33 cellular contexts compared by ENCODE assay signal in the genomic region with DNA sequence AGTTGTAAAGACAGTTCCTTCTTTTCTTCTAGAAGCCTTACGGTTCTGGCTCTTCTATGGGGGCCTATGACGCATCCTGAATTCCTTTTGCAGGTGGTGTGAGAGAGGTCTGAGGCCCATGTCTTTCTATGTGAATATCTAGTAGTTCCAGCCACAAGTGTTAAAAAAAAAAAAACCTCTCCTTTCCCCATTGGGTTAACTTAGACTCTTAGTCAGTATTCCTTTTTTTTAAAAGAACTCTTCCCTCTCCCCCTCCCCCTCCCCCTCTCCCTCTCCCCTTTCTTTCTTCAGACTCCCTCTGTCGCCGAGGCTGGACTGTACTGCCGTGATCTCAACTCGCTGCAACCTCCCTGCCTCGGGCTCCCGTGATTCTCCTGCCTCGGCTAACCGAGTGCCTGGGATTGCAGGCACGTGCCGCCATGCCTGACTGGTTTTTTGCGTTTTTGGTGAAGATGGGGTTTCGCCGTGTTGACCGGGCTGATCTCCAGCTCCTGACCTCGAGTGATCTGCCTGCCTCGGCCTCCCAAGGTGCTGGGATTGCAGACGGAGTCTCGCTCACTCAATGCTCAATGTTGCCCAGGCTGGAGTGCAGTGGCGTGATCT. TPM values are rescaled to one million over a fixed set of nuclear protein-coding genes. Genes with fewer than 3 reads are reported as not detected.
"Had no signal": no experiment of that assay in that cellular context is flagged by ENCODE, and none has a peak within 500 bp of the region (broad histone marks: within the 10 kb centered on the region; RNA-seq: fewer than 3 reads in every experiment).

No MANE protein-coding gene starts in this region.

- H3K4me1 Mint-ChIP-seq: activated CD4-positive, alpha-beta memory T cell treated with anti-CD3 and anti-CD28 coated beads, Interleukin-2, amount 10 ng/mL, durations not matched to agents 7 days and 5 days; activated CD4-positive, alpha-beta T cell treated with anti-CD3 and anti-CD28 coated beads for 36 hours; activated CD4-positive, alpha-beta T cell treated with anti-CD3 and anti-CD28 coated beads, Interleukin-2, amount 10 ng/mL, durations not matched to agents 24 days and 14 days; activated naive CD4-positive, alpha-beta T cell treated with anti-CD3 and anti-CD28 coated beads, Interleukin-2, amount 10 ng/mL, durations not matched to agents 7 days and 5 days; activated naive CD8-positive, alpha-beta T cell treated with anti-CD3 and anti-CD28 coated beads, Interleukin-2, amount 10 ng/mL, durations not matched to agents 7 days and 5 days; brain had no signal

- H3K27ac ChIP-seq: ascending aorta, breast epithelium, cardiac muscle cell, colonic mucosa, dorsolateral prefrontal cortex, epithelial cell of prostate, esophagus squamous epithelium, gastroesophageal sphincter had no signal

- DNase-seq: activated CD4-positive, alpha-beta memory T cell treated with anti-CD3 and anti-CD28 coated beads, Interleukin-2, amount 10 ng/mL, durations not matched to agents 7 days and 5 days; activated CD4-positive, alpha-beta T cell treated with anti-CD3 and anti-CD28 coated beads for 36 hours; activated CD4-positive, alpha-beta T cell treated with anti-CD3 and anti-CD28 coated beads, Interleukin-2, amount 10 ng/mL, durations not matched to agents 24 days and 14 days; activated CD4-positive, CD25-positive, alpha-beta regulatory T cell; activated CD4-positive, CD25-positive, alpha-beta regulatory T cell treated with anti-CD3 and anti-CD28 coated beads, Interleukin-2, amount 50 U/mL, for 72 hours; activated CD8-positive, alpha-beta memory T cell treated with anti-CD3 and anti-CD28 coated beads, Interleukin-2, amount 50 U/mL, for 48 hours; activated gamma-delta T cell; activated naive CD4-positive, alpha-beta T cell; activated naive CD4-positive, alpha-beta T cell treated with anti-CD3 and anti-CD28 coated beads, Interleukin-2, amount 10 ng/mL, durations not matched to agents 7 days and 5 days; activated naive CD8-positive, alpha-beta T cell treated with anti-CD3 and anti-CD28 coated beads, Interleukin-2, amount 10 ng/mL, durations not matched to agents 7 days and 5 days; activated T-cell treated with anti-CD3 and anti-CD28 coated beads for 4 hours; activated T-cell treated with anti-CD3 and anti-CD28 coated beads, Interleukin-2, amount 50 U/mL, for 24 hours; activated T-cell treated with anti-CD3 and anti-CD28 coated beads, Interleukin-2, amount 50 U/mL, for 72 hours; central memory CD4-positive, alpha-beta T cell; cerebellar nuclear complex; colonic mucosa; dorsolateral prefrontal cortex; effector CD4-positive, alpha-beta T cell; effector memory CD8-positive, alpha-beta T cell; esophagus squamous epithelium; foreskin melanocyte; T-helper 2 cell had no signal

- H3K27ac Mint-ChIP-seq: activated CD4-positive, alpha-beta memory T cell treated with anti-CD3 and anti-CD28 coated beads, Interleukin-2, amount 10 ng/mL, durations not matched to agents 7 days and 5 days; activated CD4-positive, alpha-beta T cell treated with anti-CD3 and anti-CD28 coated beads for 36 hours; activated CD4-positive, alpha-beta T cell treated with anti-CD3 and anti-CD28 coated beads, Interleukin-2, amount 10 ng/mL, durations not matched to agents 24 days and 14 days; activated naive CD4-positive, alpha-beta T cell treated with anti-CD3 and anti-CD28 coated beads, Interleukin-2, amount 10 ng/mL, durations not matched to agents 7 days and 5 days; activated naive CD4-positive, alpha-beta T cell treated with anti-CD3 and anti-CD28 coated beads, Interleukin-2, amount 50 U/mL, for 72 hours; activated naive CD8-positive, alpha-beta T cell treated with anti-CD3 and anti-CD28 coated beads, Interleukin-2, amount 10 ng/mL, durations not matched to agents 7 days and 5 days; activated T-cell treated with anti-CD3 and anti-CD28 coated beads, Interleukin-2, amount 50 U/mL, for 24 hours; activated T-cell treated with anti-CD3 and anti-CD28 coated beads, Interleukin-2, amount 50 U/mL, for 72 hours; brain; dendritic cell treated with granulocyte-macrophage colony-stimulating factor and Interleukin-4, amounts not matched to agents 40 ng/mL and 50 ng/mL, for 4 days; effector memory CD8-positive, alpha-beta T cell had no signal

- H3K4me1 ChIP-seq: breast epithelium, colonic mucosa, esophagus squamous epithelium, gastroesophageal sphincter had no signal

- H3K36me3 Mint-ChIP-seq: activated naive CD4-positive, alpha-beta T cell treated with anti-CD3 and anti-CD28 coated beads, Interleukin-2, amount 10 ng/mL, durations not matched to agents 7 days and 5 days; activated naive CD4-positive, alpha-beta T cell treated with anti-CD3 and anti-CD28 coated beads, Interleukin-2, amount 50 U/mL, for 72 hours; activated naive CD8-positive, alpha-beta T cell treated with anti-CD3 and anti-CD28 coated beads, Interleukin-2, amount 10 ng/mL, durations not matched to agents 7 days and 5 days; brain had no signal

- H3K9me3 Mint-ChIP-seq: activated CD4-positive, alpha-beta memory T cell treated with anti-CD3 and anti-CD28 coated beads, Interleukin-2, amount 10 ng/mL, durations not matched to agents 7 days and 5 days; activated CD4-positive, alpha-beta T cell treated with anti-CD3 and anti-CD28 coated beads, Interleukin-2, amount 10 ng/mL, durations not matched to agents 24 days and 14 days; activated naive CD4-positive, alpha-beta T cell treated with anti-CD3 and anti-CD28 coated beads, Interleukin-2, amount 10 ng/mL, durations not matched to agents 7 days and 5 days; activated naive CD4-positive, alpha-beta T cell treated with anti-CD3 and anti-CD28 coated beads, Interleukin-2, amount 50 U/mL, for 72 hours; activated naive CD8-positive, alpha-beta T cell treated with anti-CD3 and anti-CD28 coated beads, Interleukin-2, amount 10 ng/mL, durations not matched to agents 7 days and 5 days; activated T-cell treated with anti-CD3 and anti-CD28 coated beads, Interleukin-2, amount 50 U/mL, for 24 hours; activated T-cell treated with anti-CD3 and anti-CD28 coated beads, Interleukin-2, amount 50 U/mL, for 72 hours; dendritic cell treated with granulocyte-macrophage colony-stimulating factor and Interleukin-4, amounts not matched to agents 40 ng/mL and 50 ng/mL, for 4 days; effector memory CD8-positive, alpha-beta T cell had no signal

- H3K9me3 ChIP-seq: ascending aorta, breast epithelium, colonic mucosa, esophagus squamous epithelium, gastroesophageal sphincter had no signal

- H3K4me3 Mint-ChIP-seq: activated CD4-positive, alpha-beta memory T cell treated with anti-CD3 and anti-CD28 coated beads, Interleukin-2, amount 10 ng/mL, durations not matched to agents 7 days and 5 days; activated CD4-positive, alpha-beta T cell treated with anti-CD3 and anti-CD28 coated beads for 36 hours; activated CD4-positive, alpha-beta T cell treated with anti-CD3 and anti-CD28 coated beads, Interleukin-2, amount 10 ng/mL, durations not matched to agents 24 days and 14 days; activated naive CD4-positive, alpha-beta T cell treated with anti-CD3 and anti-CD28 coated beads, Interleukin-2, amount 10 ng/mL, durations not matched to agents 7 days and 5 days; activated naive CD8-positive, alpha-beta T cell treated with anti-CD3 and anti-CD28 coated beads, Interleukin-2, amount 10 ng/mL, durations not matched to agents 7 days and 5 days; activated T-cell treated with anti-CD3 and anti-CD28 coated beads, Interleukin-2, amount 50 U/mL, for 24 hours; activated T-cell treated with anti-CD3 and anti-CD28 coated beads, Interleukin-2, amount 50 U/mL, for 72 hours; brain; dendritic cell treated with granulocyte-macrophage colony-stimulating factor and Interleukin-4, amounts not matched to agents 40 ng/mL and 50 ng/mL, for 4 days; effector memory CD8-positive, alpha-beta T cell had no signal

- ATAC-seq: activated CD4-positive, alpha-beta T cell treated with anti-CD3 and anti-CD28 coated beads for 36 hours; activated naive CD4-positive, alpha-beta T cell treated with anti-CD3 and anti-CD28 coated beads, Interleukin-2, amount 50 U/mL, for 72 hours; activated T-cell treated with anti-CD3 and anti-CD28 coated beads, Interleukin-2, amount 50 U/mL, for 72 hours; effector memory CD8-positive, alpha-beta T cell; gastroesophageal sphincter had no signal

- H3K36me3 ChIP-seq: ascending aorta, breast epithelium, cardiac muscle cell, colonic mucosa, esophagus squamous epithelium, gastroesophageal sphincter had no signal

- H3K27me3 ChIP-seq: ascending aorta, colonic mucosa had no signal

- H3K4me3 ChIP-seq: ascending aorta, breast epithelium, cardiac muscle cell, colonic mucosa, dorsolateral prefrontal cortex, esophagus squamous epithelium, gastroesophageal sphincter had no signal

RNA-seq across cellular contexts. Expression of gene CIDEA, which starts 11.4 kb away (rescaled TPM):
- total RNA-seq: activated CD4-positive, alpha-beta memory T cell treated with anti-CD3 and anti-CD28 coated beads, Interleukin-2, amount 10 ng/mL, durations not matched to agents 7 days and 5 days; activated CD4-positive, alpha-beta T cell treated with anti-CD3 and anti-CD28 coated beads for 36 hours; activated CD4-positive, alpha-beta T cell treated with anti-CD3 and anti-CD28 coated beads, Interleukin-2, amount 10 ng/mL, durations not matched to agents 24 days and 14 days; activated naive CD4-positive, alpha-beta T cell treated with anti-CD3 and anti-CD28 coated beads, Interleukin-2, amount 50 U/mL, for 72 hours; activated naive CD8-positive, alpha-beta T cell treated with anti-CD3 and anti-CD28 coated beads, Interleukin-2, amount 10 ng/mL, durations not matched to agents 7 days and 5 days; activated T-cell treated with anti-CD3 and anti-CD28 coated beads, Interleukin-2, amount 50 U/mL, for 72 hours; ascending aorta; cardiac muscle cell; colonic mucosa; fibroblast of villous mesenchyme; T-helper 1 cell treated with Interleukin-12 subunit alpha and Interleukin-12 subunit beta and Interleukin-4 antibody, amounts not matched to agents 30 ng/mL and 1 ng/mL, for 36 hours had no signal
- polyA plus RNA-seq: cardiac muscle cell, endothelial cell of umbilical vein had no signal
